16 cellular contexts compared by ENCODE assay signal in genomic region chr1:80534606-80535360, GRCh38.
DNase-seq lines count a peak whose midpoint lies in the region; ATAC-seq, FAIRE-seq and TF ChIP-seq lines count a peak whose summit lies in the region.
"Had no signal": no experiment of that assay in that cellular context is flagged by ENCODE, and none has a peak within 500 bp of the region (broad histone marks: within the 10 kb centered on the region; RNA-seq: fewer than 3 reads in every experiment).

No MANE protein-coding gene starts in this region.

- H3K27ac Mint-ChIP-seq in Calu3 (ENCODE audit: unreplicated experiment) = peak overlapping the region; percentile 96
- no peak overlapping the region for H3K27ac Mint-ChIP-seq in stimulated activated memory B cell treated with anti-CD40 and anti-IgM and Interleukin-4, amounts not matched to agents 10 μg/mL and 1 μg/mL and 100 μg/mL, for 72 hours
- no peak overlapping the region for H3K27ac Mint-ChIP-seq in stimulated activated naive B cell treated with anti-CD40 and anti-IgM and Interleukin-4, amounts not matched to agents 10 μg/mL and 1 μg/mL and 100 μg/mL, for 72 hours
- H3K27ac Mint-ChIP-seq: activated CD4-positive, alpha-beta T cell treated with anti-CD3 and anti-CD28 coated beads, Interleukin-2, amount 10 ng/mL, durations not matched to agents 7 days and 5 days had no signal

- H3K9me3 ChIP-seq in HUES64 (ENCODE audit: insufficient read depth, low read depth, low read length) = no peaks in the 10 kb centered on the region
- H3K9me3 ChIP-seq: upper lobe of left lung had no signal

- 86% methylated on average over 2 of the region's 2 CpGs for WGBS in HUES64

- H3K27me3 ChIP-seq in HUES64 (ENCODE audit: insufficient read depth, low read length) = no peaks in the 10 kb centered on the region
- H3K27me3 ChIP-seq: upper lobe of left lung had no signal

- H3K27ac ChIP-seq in HUES64 (ENCODE audit: low read depth, low read length) = peak overlapping the region; percentile 78; the same call in 1 of the 2 replicates
- H3K27ac ChIP-seq: PC-9, upper lobe of left lung had no signal

- H3K4me3 ChIP-seq in HUES64 (ENCODE audit: low read length) (no peak overlapping the region; the same call in 1 of the 2 replicates), choroid plexus epithelial cell (ENCODE audit: low read depth, low read length) (no peak overlapping the region)
- H3K4me3 ChIP-seq: PC-9, upper lobe of left lung had no signal

- H3K9ac ChIP-seq in HUES64 (ENCODE audit: low read depth, low read length) = no peak overlapping the region

- FAIRE-seq in GM19239 (lab: Jason Lieb, UNC) = no peak

- no peak for ATAC-seq in stimulated activated memory B cell treated with anti-CD40 and anti-IgM and Interleukin-4, amounts not matched to agents 10 μg/mL and 1 μg/mL and 100 μg/mL, for 72 hours
- ATAC-seq in stimulated activated naive B cell treated with anti-CD40 and anti-IgM and Interleukin-4, amounts not matched to agents 10 μg/mL and 1 μg/mL and 100 μg/mL, for 72 hours (replicated peaks) = no peak

- no TSS peak for BruUV-seq in Calu3 (replicated peaks; lab: Mats Ljungman, UMichigan)

- H3K4me3 Mint-ChIP-seq in Calu3 (ENCODE audit: low read depth, unreplicated experiment) = peak overlapping the region; percentile 89
- H3K4me3 Mint-ChIP-seq in stimulated activated memory B cell treated with anti-CD40 and anti-IgM and Interleukin-4, amounts not matched to agents 10 μg/mL and 1 μg/mL and 100 μg/mL, for 72 hours = no peak overlapping the region
- H3K4me3 Mint-ChIP-seq in stimulated activated naive B cell treated with anti-CD40 and anti-IgM and Interleukin-4, amounts not matched to agents 10 μg/mL and 1 μg/mL and 100 μg/mL, for 72 hours = no peak overlapping the region
- H3K4me3 Mint-ChIP-seq: activated CD4-positive, alpha-beta T cell treated with anti-CD3 and anti-CD28 coated beads, Interleukin-2, amount 10 ng/mL, durations not matched to agents 7 days and 5 days; naive B cell had no signal

- CTCF ChIA-PET in Calu3 (lab: Charles Lee) = interaction anchor here (0.6 kb wide), 1 partner anchor 215 kb away, joined by 3 read pairs; no protein-coding TSS in a partner anchor

- no peaks in the 10 kb centered on the region for H3K36me3 ChIP-seq in HUES64 (ENCODE audit: insufficient read depth, low read length)
- H3K36me3 ChIP-seq: upper lobe of left lung had no signal

- peaks cover 53% of the 10 kb centered on the region for H3K36me3 Mint-ChIP-seq in Calu3 (ENCODE audit: insufficient read depth, unreplicated experiment)
- H3K36me3 Mint-ChIP-seq in stimulated activated memory B cell treated with anti-CD40 and anti-IgM and Interleukin-4, amounts not matched to agents 10 μg/mL and 1 μg/mL and 100 μg/mL, for 72 hours = no peaks in the 10 kb centered on the region
- no peaks in the 10 kb centered on the region for H3K36me3 Mint-ChIP-seq in stimulated activated naive B cell treated with anti-CD40 and anti-IgM and Interleukin-4, amounts not matched to agents 10 μg/mL and 1 μg/mL and 100 μg/mL, for 72 hours
- H3K36me3 Mint-ChIP-seq: naive B cell had no signal

- H3K4me1 ChIP-seq in HUES64 (ENCODE audit: insufficient read depth, low read length) = peaks cover 56% of the 10 kb centered on the region
- H3K4me1 ChIP-seq: upper lobe of left lung had no signal

- TF ChIP-seq CTCF in Calu3 (IDR thresholded peaks at IDR 0.05; ENCODE audit: unreplicated experiment) (no peak), choroid plexus epithelial cell (conservative IDR thresholded peaks at IDR 0.05; ENCODE audit: low read depth, low read length) (no peak)

- no peaks in the 10 kb centered on the region for H3K27me3 Mint-ChIP-seq in Calu3 (ENCODE audit: unreplicated experiment)
- H3K27me3 Mint-ChIP-seq in stimulated activated memory B cell treated with anti-CD40 and anti-IgM and Interleukin-4, amounts not matched to agents 10 μg/mL and 1 μg/mL and 100 μg/mL, for 72 hours = no peaks in the 10 kb centered on the region
- no peaks in the 10 kb centered on the region for H3K27me3 Mint-ChIP-seq in stimulated activated naive B cell treated with anti-CD40 and anti-IgM and Interleukin-4, amounts not matched to agents 10 μg/mL and 1 μg/mL and 100 μg/mL, for 72 hours
- H3K27me3 Mint-ChIP-seq: activated CD4-positive, alpha-beta T cell treated with anti-CD3 and anti-CD28 coated beads, Interleukin-2, amount 10 ng/mL, durations not matched to agents 7 days and 5 days; naive B cell had no signal

- intact Hi-C loops in Calu3 (cut with micrococcal nuclease; ENCODE audit: unreplicated experiment) (loop anchor here (5.0 kb wide), 2 partner anchors 317 to 1273 kb away; no protein-coding TSS in a partner anchor), cardiac septum (cut with DNase I) (no loop called here)

- no peaks in the 10 kb centered on the region for H3K9me3 Mint-ChIP-seq in Calu3 (ENCODE audit: low read depth, unreplicated experiment)
- H3K9me3 Mint-ChIP-seq in stimulated activated memory B cell treated with anti-CD40 and anti-IgM and Interleukin-4, amounts not matched to agents 10 μg/mL and 1 μg/mL and 100 μg/mL, for 72 hours = no peaks in the 10 kb centered on the region
- no peaks in the 10 kb centered on the region for H3K9me3 Mint-ChIP-seq in stimulated activated naive B cell treated with anti-CD40 and anti-IgM and Interleukin-4, amounts not matched to agents 10 μg/mL and 1 μg/mL and 100 μg/mL, for 72 hours
- H3K9me3 Mint-ChIP-seq: activated CD4-positive, alpha-beta T cell treated with anti-CD3 and anti-CD28 coated beads, Interleukin-2, amount 10 ng/mL, durations not matched to agents 7 days and 5 days; naive B cell had no signal

- H3K4me1 Mint-ChIP-seq in Calu3 (ENCODE audit: low read depth, unreplicated experiment) = peaks cover 42% of the 10 kb centered on the region
- H3K4me1 Mint-ChIP-seq in stimulated activated memory B cell treated with anti-CD40 and anti-IgM and Interleukin-4, amounts not matched to agents 10 μg/mL and 1 μg/mL and 100 μg/mL, for 72 hours = peaks cover 6% of the 10 kb centered on the region
- no peaks in the 10 kb centered on the region for H3K4me1 Mint-ChIP-seq in stimulated activated naive B cell treated with anti-CD40 and anti-IgM and Interleukin-4, amounts not matched to agents 10 μg/mL and 1 μg/mL and 100 μg/mL, for 72 hours
- H3K4me1 Mint-ChIP-seq: naive B cell had no signal

- DNase-seq in Calu3 (peak; percentile 33), choroid plexus epithelial cell (ENCODE audit: low read depth) (peak; percentile 16), kidney tubule cell (ENCODE audit: low spot score) (peak; percentile 80), GM19239 (ENCODE audit: insufficient read length, low spot score) (no peak), cardiac septum (ENCODE audit: low spot score) (no peak)
- DNase-seq in stimulated activated naive B cell treated with anti-CD40 and anti-IgM and Interleukin-4, amounts not matched to agents 10 μg/mL and 1 μg/mL and 100 μg/mL, for 72 hours = no peak
- DNase-seq: activated CD4-positive, alpha-beta T cell treated with anti-CD3 and anti-CD28 coated beads, Interleukin-2, amount 10 ng/mL, durations not matched to agents 7 days and 5 days; amniotic stem cell; naive B cell; NCI-H1048; NCI-H345; PC-9; T-helper 2 cell; upper lobe of left lung had no signal

Comparison
In these comparisons a context has a peak if more than half of its experiments do, and no peak if none do; other contexts are left out.
1. DNase-seq: peak in Calu3 (single experiment), choroid plexus epithelial cell (single experiment) and kidney tubule cell (single experiment); none in GM19239 (single experiment), stimulated activated naive B cell treated with anti-CD40 and anti-IgM and Interleukin-4, amounts not matched to agents 10 μg/mL and 1 μg/mL and 100 μg/mL, for 72 hours (single experiment) and cardiac septum (single experiment).